ENCODE assay signal across 20 cellular contexts in genomic region chr4:121306932-121307331, GRCh38.
DNase-seq lines count a peak whose midpoint lies in the region; ATAC-seq, FAIRE-seq and TF ChIP-seq lines count a peak whose summit lies in the region.
"Had no signal": no experiment of that assay in that cellular context is flagged by ENCODE, and none has a peak within 500 bp of the region (broad histone marks: within the 10 kb centered on the region; RNA-seq: fewer than 3 reads in every experiment).

No MANE protein-coding gene starts in this region.

- H3K9ac ChIP-seq in keratinocyte (ENCODE audit: control insufficient read depth, extremely low read depth, insufficient read depth, low read length) = no peak overlapping the region

- peaks cover 7% of the 10 kb centered on the region for H3K4me1 Mint-ChIP-seq in T-helper 17 cell

- no peak for FAIRE-seq in keratinocyte (lab: Jason Lieb, UNC)
- FAIRE-seq: HTR-8/SVneo had no signal

- no peaks in the 10 kb centered on the region for H3K27me3 ChIP-seq in keratinocyte (ENCODE audit: control insufficient read depth, extremely low read depth, insufficient read depth, low read length)
- H3K27me3 ChIP-seq: gastrocnemius medialis, upper lobe of right lung had no signal

- no peaks in the 10 kb centered on the region for H3K9me1 ChIP-seq in keratinocyte (ENCODE audit: control insufficient read depth, extremely low read depth, insufficient read depth, low read length)

- H3K9me3 ChIP-seq in keratinocyte (ENCODE audit: control insufficient read depth, low read depth, low read length) = no peaks in the 10 kb centered on the region
- no peaks in the 10 kb centered on the region for H3K9me3 ChIP-seq in T-helper 17 cell (ENCODE audit: control insufficient read depth, low read length, poor library complexity, severe bottlenecking)
- H3K9me3 ChIP-seq: gastrocnemius medialis, upper lobe of right lung had no signal

- H3K27me3 Mint-ChIP-seq in T-helper 17 cell = no peaks in the 10 kb centered on the region
- H3K27me3 Mint-ChIP-seq: activated naive CD4-positive, alpha-beta T cell treated with anti-CD3 and anti-CD28 coated beads, Interleukin-2, amount 50 U/mL, for 24 hours had no signal

- no peaks in the 10 kb centered on the region for H3K79me2 ChIP-seq in keratinocyte (ENCODE audit: control insufficient read depth, insufficient read depth, low read length)

- H2AFZ ChIP-seq in keratinocyte (ENCODE audit: control insufficient read depth, low read length) = no peak overlapping the region

- H3K36me3 ChIP-seq in keratinocyte (ENCODE audit: control insufficient read depth in 2 of 2, extremely low read depth in 1 of 2, insufficient read depth in 2 of 2, low read length in 2 of 2) = no peaks in the 10 kb centered on the region
- H3K36me3 ChIP-seq: gastrocnemius medialis, upper lobe of right lung had no signal

- dilution Hi-C loops in keratinocyte (cut with MboI; ENCODE audit: extremely low pct_ligation_motif_present, low sequenced_read_pairs) = no loop called here

- H3K27ac Mint-ChIP-seq in T-helper 17 cell = no peak overlapping the region

- no peak overlapping the region for H3K4me3 Mint-ChIP-seq in T-helper 17 cell
- H3K4me3 Mint-ChIP-seq: activated naive CD4-positive, alpha-beta T cell treated with anti-CD3 and anti-CD28 coated beads, Interleukin-2, amount 50 U/mL, for 24 hours had no signal

- no peak overlapping the region for H3K4me3 ChIP-seq in keratinocyte (ENCODE audit: control insufficient read depth in 2 of 3, extremely low read depth in 1 of 3, insufficient read depth in 2 of 3, low read depth in 1 of 3, low read length in 3 of 3)
- H3K4me3 ChIP-seq: gastrocnemius medialis, upper lobe of right lung had no signal

- H3K4me2 ChIP-seq in keratinocyte (ENCODE audit: control insufficient read depth, extremely low read depth, insufficient read depth, low read depth, low read length) = peak overlapping the region; percentile 46

- ATAC-seq in GM18861 (IDR thresholded peaks at IDR 0.05; ENCODE audit: unreplicated experiment) (peak; percentile 29), GM21390 (IDR thresholded peaks at IDR 0.05; ENCODE audit: unreplicated experiment) (peak; percentile 34), HG03469 (IDR thresholded peaks at IDR 0.05; ENCODE audit: unreplicated experiment) (peak; percentile 26), T-helper 17 cell (no peak)
- ATAC-seq: gastrocnemius medialis, Right ventricle myocardium inferior had no signal

- H3K4me1 ChIP-seq in keratinocyte (ENCODE audit: control insufficient read depth, extremely low read depth, insufficient read depth, low read length) = peaks cover 14% of the 10 kb centered on the region
- H3K4me1 ChIP-seq: gastrocnemius medialis, upper lobe of right lung had no signal

- no peaks in the 10 kb centered on the region for H4K20me1 ChIP-seq in keratinocyte (ENCODE audit: control insufficient read depth, extremely low read depth, insufficient read depth, low read length)

- no peak overlapping the region for H3K27ac ChIP-seq in keratinocyte (ENCODE audit: control insufficient read depth, insufficient read depth, low read length)
- H3K27ac ChIP-seq: gastrocnemius medialis, upper lobe of right lung had no signal

- DNase-seq in keratinocyte (ENCODE audit: low read depth, low spot score) (no peak), GM19238 (ENCODE audit: insufficient read length, low spot score) (no peak), cerebellar nuclear complex (lab: John Stamatoyannopoulos, UW) (no peak), T-helper 17 cell (no peak)
- DNase-seq: activated CD4-positive, alpha-beta T cell treated with anti-CD3 and anti-CD28 coated beads for 1 hour; aorta; caudate nucleus; gastrocnemius medialis; NCI-H1105 treated with DMSO at 0.1 percent for 48 hours; NCI-H2107; NCI-H524 treated with DMSO at 0.1 percent for 48 hours; occipital lobe; upper lobe of right lung had no signal

- no peak for TF ChIP-seq CTCF in keratinocyte (optimal IDR thresholded peaks at IDR 0.05 in 1 of 3, IDR thresholded peaks at IDR 0.05 in 1 of 3, conservative IDR thresholded peaks at IDR 0.05 in 1 of 3; ENCODE audit: extremely low read depth in 1 of 3, insufficient read depth in 2 of 3, low read length in 3 of 3)

- H3K36me3 Mint-ChIP-seq in T-helper 17 cell (ENCODE audit: low read depth) = no peaks in the 10 kb centered on the region
- H3K36me3 Mint-ChIP-seq: CD4-positive, alpha-beta memory T cell had no signal
